ENCODE assay signal across 20 cellular contexts in the genomic region with DNA sequence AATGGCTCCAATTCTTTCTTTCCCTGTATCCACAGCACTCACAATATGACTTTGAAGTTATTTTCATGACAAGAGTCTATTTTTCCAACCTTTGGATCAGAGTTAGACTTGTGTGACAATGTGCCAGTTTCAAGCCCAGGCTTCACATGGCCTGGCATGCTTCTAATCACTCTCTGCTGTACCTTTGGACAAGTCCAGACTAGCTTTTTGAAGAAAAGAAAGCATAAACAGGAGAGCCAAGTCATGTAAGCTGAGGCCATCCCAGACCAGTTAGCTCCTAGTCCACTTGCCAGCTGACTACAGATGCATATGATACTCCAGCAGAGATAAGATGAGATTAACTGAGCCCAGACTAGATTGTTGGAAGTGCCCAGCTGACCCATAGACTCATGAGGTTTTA.
"Had no signal": no experiment of that assay in that cellular context is flagged by ENCODE, and none has a peak within 500 bp of the region (broad histone marks: within the 10 kb centered on the region; RNA-seq: fewer than 3 reads in every experiment).

No MANE protein-coding gene starts in this region.

- H3K9me3 ChIP-seq: colonic mucosa, esophagus muscularis mucosa, neutrophil, sigmoid colon, testis, tibial nerve had no signal

- H3K27ac ChIP-seq: colonic mucosa, esophagus muscularis mucosa, neutrophil, sigmoid colon, skin epidermis, testis, tibial nerve had no signal

- H3K4me3 ChIP-seq: colonic mucosa, esophagus muscularis mucosa, lung, sigmoid colon, skin epidermis, testis, tibial nerve had no signal

- ATAC-seq: left colon; left ventricle myocardium superior; stimulated activated naive B cell treated with anti-CD40 and anti-IgM and Interleukin-4, amounts not matched to agents 10 μg/mL and 1 μg/mL and 100 μg/mL, for 72 hours; stimulated activated naive CD8-positive, alpha-beta T cell treated with anti-CD3 and anti-CD28 coated beads, Interleukin-15, amount 100 ng/mL, for 72 hours had no signal

- H3K36me3 ChIP-seq: colonic mucosa, esophagus muscularis mucosa, neutrophil, sigmoid colon, tibial nerve had no signal

- H3K4me1 ChIP-seq: colonic mucosa, esophagus muscularis mucosa, sigmoid colon, testis, tibial nerve had no signal

- DNase-seq: colonic mucosa; dermis blood vessel endothelial cell; endodermal cell; foreskin fibroblast; immature natural killer cell; left colon; left ventricle myocardium superior; mesendoderm; naive B cell; sigmoid colon; stimulated activated CD4-positive, alpha-beta T cell treated with anti-CD3 and anti-CD28 coated beads, Interleukin-2, amount 100 ng/mL, for 24 hours; stimulated activated CD4-positive, alpha-beta T cell treated with anti-CD3 and anti-CD28 coated beads, Interleukin-4, amount 100 ng/mL, for 4 hours; stimulated activated naive B cell treated with anti-CD40 and anti-IgM and Interleukin-4, amounts not matched to agents 10 μg/mL and 1 μg/mL and 100 μg/mL, for 72 hours; stimulated activated naive CD8-positive, alpha-beta T cell treated with anti-CD3 and anti-CD28 coated beads, Interleukin-15, amount 100 ng/mL, for 72 hours; testis had no signal

- H3K27me3 ChIP-seq: colonic mucosa, esophagus muscularis mucosa, neutrophil, sigmoid colon, testis, tibial nerve had no signal
